9 cellular contexts compared by ENCODE assay signal in the genomic region with DNA sequence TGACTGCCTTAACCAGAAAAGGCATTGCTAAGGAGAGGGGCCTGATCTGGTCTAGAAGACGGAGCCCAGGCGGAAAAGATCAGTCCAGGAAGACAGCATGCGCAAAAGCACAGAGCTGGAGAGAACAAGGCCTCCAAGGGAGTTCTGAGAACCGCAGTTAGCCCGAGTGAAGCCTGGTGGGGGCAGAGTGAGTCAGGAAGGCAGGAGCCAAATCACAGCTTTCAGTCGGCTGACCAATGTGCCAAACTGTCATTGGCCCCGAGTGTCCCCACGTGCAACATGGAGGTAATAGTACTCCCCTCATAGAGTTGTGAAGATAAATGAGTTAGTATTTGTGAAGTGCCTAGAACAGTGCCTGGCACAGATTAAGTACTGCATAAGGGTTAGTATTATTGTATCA. TPM values are rescaled to one million over a fixed set of nuclear protein-coding genes. Genes with fewer than 3 reads are reported as not detected.
A peak's percentile ranks its signal among the peaks of the same experiment; 100 is the strongest.
DNase-seq lines count a peak whose midpoint lies in the region; ATAC-seq, FAIRE-seq and TF ChIP-seq lines count a peak whose summit lies in the region.
"Had no signal": no experiment of that assay in that cellular context is flagged by ENCODE, and none has a peak within 500 bp of the region (broad histone marks: within the 10 kb centered on the region; RNA-seq: fewer than 3 reads in every experiment).

No MANE protein-coding gene starts in this region.

- H3K27ac Mint-ChIP-seq in glutamatergic neuron (ENCODE audit: unreplicated experiment) (no peak overlapping the region), nephron progenitor cell (no peak overlapping the region)

- H3K36me3 ChIP-seq in Loucy (ENCODE audit: insufficient read depth, low read length): no peaks in the 10 kb centered on the region

- H3K9ac ChIP-seq in Loucy (ENCODE audit: low read depth, low read length, poor library complexity, severe bottlenecking): no peak overlapping the region

- peaks cover 7% of the 10 kb centered on the region for H3K27me3 Mint-ChIP-seq in glutamatergic neuron (ENCODE audit: unreplicated experiment)
- peaks cover 24% of the 10 kb centered on the region for H3K27me3 Mint-ChIP-seq in nephron progenitor cell (ENCODE audit: low read depth, poor library complexity)

- peaks cover 20% of the 10 kb centered on the region for H3K4me1 ChIP-seq in Loucy (ENCODE audit: insufficient read depth, low read length, poor library complexity, severe bottlenecking)

- H3K4me3 ChIP-seq in Loucy (ENCODE audit: low read length, poor library complexity, severe bottlenecking): peak overlapping the region; percentile 82

- H3K4me3 Mint-ChIP-seq in glutamatergic neuron (ENCODE audit: unreplicated experiment) (peak overlapping the region; percentile 88), nephron progenitor cell (peak overlapping the region; percentile 85)

- DNase-seq in AG08396 (ENCODE audit: low spot score): peak; percentile 63
- DNase-seq in glutamatergic neuron: no peak
- DNase-seq in nephron progenitor cell: no peak
- DNase-seq in HTR-8/SVneo (ENCODE audit: insufficient read length, low spot score): no peak
- no peak for DNase-seq in HuH-7.5 (ENCODE audit: low spot score)
- no peak for DNase-seq in NCI-H1105 (lab: John Stamatoyannopoulos, UW)
- DNase-seq: activated CD8-positive, alpha-beta memory T cell treated with anti-CD3 and anti-CD28 coated beads, Interleukin-2, amount 50 U/mL, for 48 hours had no signal

- H3K4me2 ChIP-seq in Loucy (ENCODE audit: low read depth, low read length, poor library complexity, severe bottlenecking): peak overlapping the region; percentile 66

- TF ChIP-seq CTCF in Loucy (conservative IDR thresholded peaks at IDR 0.05; ENCODE audit: low read length): no peak
- no peak for TF ChIP-seq CTCF in glutamatergic neuron (IDR thresholded peaks at IDR 0.05; ENCODE audit: partially characterized antibody, unreplicated experiment)
- no peak for TF ChIP-seq CTCF in nephron progenitor cell (IDR thresholded peaks at IDR 0.05)

- no peaks in the 10 kb centered on the region for H4K20me1 ChIP-seq in Loucy (ENCODE audit: insufficient read depth, low read length, poor library complexity, severe bottlenecking)

- no peaks in the 10 kb centered on the region for H3K36me3 Mint-ChIP-seq in glutamatergic neuron (ENCODE audit: unreplicated experiment)
- H3K36me3 Mint-ChIP-seq in nephron progenitor cell (ENCODE audit: low read depth): peaks cover 5% of the 10 kb centered on the region

- no peak for ATAC-seq in HG02938 (IDR thresholded peaks at IDR 0.05; ENCODE audit: unreplicated experiment)

- no peaks in the 10 kb centered on the region for H3F3A ChIP-seq in Loucy (ENCODE audit: low read depth)

- H3K4me1 Mint-ChIP-seq in glutamatergic neuron (ENCODE audit: low read depth, unreplicated experiment): peaks cover 2% of the 10 kb centered on the region
- peaks cover 33% of the 10 kb centered on the region for H3K4me1 Mint-ChIP-seq in nephron progenitor cell

- no peaks in the 10 kb centered on the region for H3K27me3 ChIP-seq in Loucy (ENCODE audit: insufficient read depth, low read length, poor library complexity, severe bottlenecking)

- FAIRE-seq in HTR-8/SVneo (lab: Jason Lieb, UNC): no peak

- H3K9me3 Mint-ChIP-seq in glutamatergic neuron (ENCODE audit: unreplicated experiment): peaks cover 5% of the 10 kb centered on the region
- no peaks in the 10 kb centered on the region for H3K9me3 Mint-ChIP-seq in nephron progenitor cell

- H2AFZ ChIP-seq in Loucy (ENCODE audit: low read length): no peak overlapping the region

- H3K79me2 ChIP-seq in Loucy (ENCODE audit: insufficient read depth, low read length): no peaks in the 10 kb centered on the region; the same call in 1 of the 2 replicates

- 0 out of 2 replicates have a peak, but pooled peaks cover 3% of the 10 kb centered on the region for H3K9me3 ChIP-seq in Loucy (ENCODE audit: insufficient read depth, low read depth, low read length)

- no peaks in the 10 kb centered on the region for H3K9me2 ChIP-seq in Loucy (replicated peaks; ENCODE audit: low read depth, low read length)

RNA-seq across cellular contexts. Expression of a gene that starts 1.2 kb away (rescaled TPM):
- 11.2 TPM for total RNA-seq in glutamatergic neuron (ENCODE audit: unreplicated experiment)
